ENCODE assay signal across 28 cellular contexts in the genomic region with DNA sequence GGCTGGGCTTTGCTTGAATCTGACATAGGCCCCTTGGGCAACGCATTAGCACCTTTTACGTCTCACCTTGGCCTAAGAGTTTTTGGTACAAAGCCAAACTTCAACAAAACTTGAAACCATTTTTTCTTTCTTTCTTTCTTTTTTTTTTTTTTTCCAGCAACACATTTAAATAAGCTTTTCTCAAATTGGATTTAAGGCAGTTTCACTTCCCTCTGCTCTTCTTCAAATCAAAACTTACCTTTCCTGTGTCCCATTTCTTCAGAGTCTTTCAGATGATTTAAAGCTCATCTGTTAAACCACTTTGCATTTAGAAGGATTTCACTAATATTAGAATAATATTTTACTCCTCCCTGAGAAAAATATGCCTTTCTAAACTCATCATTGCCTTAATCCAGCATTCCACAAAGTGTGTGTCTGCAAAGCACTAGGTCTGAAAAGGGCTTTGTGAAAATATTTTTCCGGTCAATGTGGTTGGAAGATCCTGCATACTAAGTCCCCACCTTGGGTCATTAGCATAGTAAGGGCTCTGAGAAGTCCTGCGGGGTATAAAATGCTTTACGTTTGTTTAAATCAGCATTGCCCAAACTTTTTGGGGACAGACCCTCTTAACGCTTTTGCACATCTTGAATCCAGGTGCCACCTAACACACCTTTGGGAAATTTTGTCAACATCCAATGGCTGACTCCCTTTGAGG.
A peak's percentile ranks its signal among the peaks of the same experiment; 100 is the strongest.
DNase-seq lines count a peak whose midpoint lies in the region; ATAC-seq, FAIRE-seq and TF ChIP-seq lines count a peak whose summit lies in the region.
"Had no signal": no experiment of that assay in that cellular context is flagged by ENCODE, and none has a peak within 500 bp of the region (broad histone marks: within the 10 kb centered on the region; RNA-seq: fewer than 3 reads in every experiment).

No MANE protein-coding gene starts in this region.

- DNase-seq in GM12891 (ENCODE audit: insufficient read length, low spot score): no peak
- no peak for DNase-seq in neuronal stem cell (ENCODE audit: low spot score)
- no peak for DNase-seq in testis
- no peak for DNase-seq in WTC11 (ENCODE audit: low spot score)
- DNase-seq in SKM-1 treated with dmso at 0.1 percent for 144 hours (lab: John Stamatoyannopoulos, UW; ENCODE audit: unreplicated experiment): no peak
- DNase-seq: activated CD4-positive, alpha-beta T cell treated with anti-CD3 and anti-CD28 coated beads, Interleukin-2, amount 50 U/mL, for 4 hours; activated gamma-delta T cell treated with Interleukin-2 at 50 U/mL for 16 hours; activated T-cell treated with anti-CD3 and anti-CD28 coated beads, Interleukin-2, amount 50 U/mL, for 48 hours; colonic mucosa; effector CD8-positive, alpha-beta T cell; H9; left colon; NCI-H1105 treated with DMSO at 0.1 percent for 48 hours; NCI-H1930; NCI-H2227 treated with DMSO at 0.1 percent for 48 hours; NCI-H526 treated with DMSO at 0.1 percent for 48 hours; pancreas; SJCRH30; T-cell had no signal

- H3K27ac ChIP-seq in OCI-LY3 (ENCODE audit: low read length): peak overlapping the region; percentile 34
- no peak overlapping the region for H3K27ac ChIP-seq in neuronal stem cell (replicated peaks; ENCODE audit: low read length)
- H3K27ac ChIP-seq in testis: no peak overlapping the region
- H3K27ac ChIP-seq: cardiac muscle cell, colonic mucosa, epithelial cell of prostate, pancreas, SJCRH30, suprapubic skin had no signal

- no peak overlapping the region for H2AFZ ChIP-seq in OCI-LY3 (ENCODE audit: low read depth, low read length)
- no peak overlapping the region for H2AFZ ChIP-seq in neuronal stem cell (ENCODE audit: low read length)

- peaks cover 10% of the 10 kb centered on the region for H3K9me3 ChIP-seq in OCI-LY3 (ENCODE audit: insufficient read depth, low read length)
- H3K9me3 ChIP-seq in neuronal stem cell (replicated peaks in 1 of 2; ENCODE audit: control insufficient read depth in 2 of 2, insufficient read depth in 1 of 2, low read depth in 1 of 2, low read length in 2 of 2): no peaks in the 10 kb centered on the region
- H3K9me3 ChIP-seq in testis: no peaks in the 10 kb centered on the region
- H3K9me3 ChIP-seq: colonic mucosa, pancreas, SJCRH30, suprapubic skin had no signal

- peaks cover 29% of the 10 kb centered on the region for H3K27me3 ChIP-seq in OCI-LY3 (ENCODE audit: low read depth, low read length)
- H3K27me3 ChIP-seq in neuronal stem cell (ENCODE audit: control insufficient read depth in 3 of 3, insufficient read depth in 3 of 3, low read depth in 1 of 3, low read length in 3 of 3): peaks cover 0 to 26% (median 0%) of the 10 kb centered on the region in 3 experiments
- H3K27me3 ChIP-seq in testis: no peaks in the 10 kb centered on the region
- H3K27me3 ChIP-seq: colonic mucosa, pancreas had no signal

- H3K18ac ChIP-seq in neuronal stem cell (ENCODE audit: low read length): no peak overlapping the region

- no peaks in the 10 kb centered on the region for H4K20me1 ChIP-seq in OCI-LY3 (ENCODE audit: insufficient read depth, low read length)

- intact Hi-C loops in testis (cut with DNase I; ENCODE audit: low total_unique reads): no loop called here

- no peak overlapping the region for H3K14ac ChIP-seq in neuronal stem cell (ENCODE audit: low read length)

- H3K9ac ChIP-seq in OCI-LY3 (ENCODE audit: low read length): no peak overlapping the region
- no peak overlapping the region for H3K9ac ChIP-seq in neuronal stem cell (ENCODE audit: low read depth, low read length, poor library complexity)

- H3K4me1 ChIP-seq in OCI-LY3 (ENCODE audit: low read length): peaks cover 26% of the 10 kb centered on the region
- peaks cover 2 to 6% of the 10 kb centered on the region in 2 donors for H3K4me1 ChIP-seq in neuronal stem cell (ENCODE audit: control insufficient read depth in 2 of 2, insufficient read depth in 1 of 2, low read depth in 1 of 2, low read length in 2 of 2)
- no peaks in the 10 kb centered on the region for H3K4me1 ChIP-seq in testis
- H3K4me1 ChIP-seq: colonic mucosa, pancreas, SJCRH30, suprapubic skin had no signal

- peaks cover 7% of the 10 kb centered on the region for H3K27me3 Mint-ChIP-seq in WTC11 (ENCODE audit: low read depth)

- POLR2A ChIA-PET in WTC11 (lab: Charles Lee): interaction anchor here (0.6 to 0.7 kb wide), 2 partner anchors 68 to 1695 kb away, joined by 3 to 4 read pairs; no protein-coding TSS in a partner anchor

- TF ChIP-seq CTCF in OCI-LY3 (IDR thresholded peaks at IDR 0.05; ENCODE audit: low read depth, low read length) (no peak), testis (IDR thresholded peaks at IDR 0.05) (no peak), WTC11 (IDR thresholded peaks at IDR 0.05) (no peak)

- peak overlapping the region; percentile 82 for H3K4me2 ChIP-seq in OCI-LY3 (ENCODE audit: low read length)
- H3K4me2 ChIP-seq in neuronal stem cell (ENCODE audit: insufficient read depth, low read length, poor library complexity, severe bottlenecking): no peak overlapping the region

- H3K4ac ChIP-seq in neuronal stem cell (ENCODE audit: low read length): no peak overlapping the region

- no peak overlapping the region for H3K23ac ChIP-seq in neuronal stem cell (ENCODE audit: low read depth, low read length, poor library complexity)

- H3K9me3 Mint-ChIP-seq in WTC11: peaks cover 4% of the 10 kb centered on the region
- H3K9me3 Mint-ChIP-seq: H9 had no signal

- peak; percentile 16 for ATAC-seq in HG03342 (IDR thresholded peaks at IDR 0.05; ENCODE audit: unreplicated experiment)
- no peak for ATAC-seq in WTC11
- ATAC-seq in GM21367 (IDR thresholded peaks at IDR 0.05; ENCODE audit: unreplicated experiment): no peak
- ATAC-seq: left colon; pancreas; stimulated activated effector memory CD8-positive, alpha-beta T cell treated with anti-CD3 and anti-CD28 coated beads, Interleukin-12 subunit alpha, Interleukin-12 subunit beta, amount 100 ng/mL, for 72 hours; T-cell had no signal

- H2BK12ac ChIP-seq in neuronal stem cell (ENCODE audit: low read length): no peak overlapping the region

- H3K36me3 ChIP-seq in OCI-LY3 (replicated peaks; ENCODE audit: low read depth, low read length): peaks cover 4% of the 10 kb centered on the region
- no peaks in the 10 kb centered on the region for H3K36me3 ChIP-seq in neuronal stem cell (replicated peaks in 1 of 2; ENCODE audit: control insufficient read depth in 2 of 2, insufficient read depth in 2 of 2, low read length in 2 of 2)
- H3K36me3 ChIP-seq in testis (ENCODE audit: low read depth, missing control alignments): no peaks in the 10 kb centered on the region
- H3K36me3 ChIP-seq: cardiac muscle cell, colonic mucosa, pancreas, SJCRH30, suprapubic skin had no signal

- peak overlapping the region; percentile 60 for H3K4me3 ChIP-seq in OCI-LY3 (ENCODE audit: low read length)
- H3K4me3 ChIP-seq in neuronal stem cell (ENCODE audit: low read length in 2 of 2): no peak overlapping the region
- H3K4me3 ChIP-seq in testis: no peak overlapping the region
- H3K4me3 ChIP-seq: cardiac muscle cell, colonic mucosa, pancreas, SJCRH30, suprapubic skin had no signal

- no peak overlapping the region for H2BK15ac ChIP-seq in neuronal stem cell (ENCODE audit: low read length)

- TF ChIP-seq POLR2A in GM12891 (IDR thresholded peaks at IDR 0.05; ENCODE audit: low read depth, low read length) (no peak), testis (IDR thresholded peaks at IDR 0.05) (no peak)

- H3K27ac Mint-ChIP-seq in WTC11: no peak overlapping the region
- H3K27ac Mint-ChIP-seq: stimulated activated effector memory CD8-positive, alpha-beta T cell treated with anti-CD3 and anti-CD28 coated beads, Interleukin-12 subunit alpha, Interleukin-12 subunit beta, amount 100 ng/mL, for 72 hours had no signal

- H4K8ac ChIP-seq in neuronal stem cell (ENCODE audit: low read depth, low read length): no peak overlapping the region

- no peaks in the 10 kb centered on the region for H3K36me3 Mint-ChIP-seq in WTC11
- H3K36me3 Mint-ChIP-seq: stimulated activated effector memory CD8-positive, alpha-beta T cell treated with anti-CD3 and anti-CD28 coated beads, Interleukin-12 subunit alpha, Interleukin-12 subunit beta, amount 100 ng/mL, for 72 hours; T-cell had no signal

- no peaks in the 10 kb centered on the region for H3K79me1 ChIP-seq in neuronal stem cell (ENCODE audit: low read depth, low read length)

- H3K4me3 Mint-ChIP-seq in WTC11: no peak overlapping the region
- H3K4me3 Mint-ChIP-seq: H9; stimulated activated effector memory CD8-positive, alpha-beta T cell treated with anti-CD3 and anti-CD28 coated beads, Interleukin-12 subunit alpha, Interleukin-12 subunit beta, amount 100 ng/mL, for 72 hours; T-cell had no signal

- no peak overlapping the region for H4K91ac ChIP-seq in neuronal stem cell (ENCODE audit: low read depth, low read length, poor library complexity)

- no peak for FAIRE-seq in GM12891 (lab: Jason Lieb, UNC)
- FAIRE-seq: astrocyte, G401.6, pancreas had no signal

- no peaks in the 10 kb centered on the region for H3K79me2 ChIP-seq in OCI-LY3 (ENCODE audit: low read length)

- no CpG with 5 or more reads among the region's 6 CpGs for WGBS in neuronal stem cell (ENCODE audit: extremely low coverage in 2 of 2, insufficient read length in 2 of 2, insufficient replicate concordance in 1 of 2), 2 donors
- 94 to 96% methylated on average over 6 of the region's 6 CpGs for WGBS in testis, 2 donors

- no peak overlapping the region for H2AK5ac ChIP-seq in neuronal stem cell (ENCODE audit: low read depth, low read length)

- H2BK120ac ChIP-seq in neuronal stem cell (ENCODE audit: low read depth, low read length): no peak overlapping the region

- H3K4me1 Mint-ChIP-seq in WTC11: peaks cover 16% of the 10 kb centered on the region
- H3K4me1 Mint-ChIP-seq: stimulated activated effector memory CD8-positive, alpha-beta T cell treated with anti-CD3 and anti-CD28 coated beads, Interleukin-12 subunit alpha, Interleukin-12 subunit beta, amount 100 ng/mL, for 72 hours had no signal

- CTCF ChIA-PET in WTC11 (lab: Charles Lee): no interaction called here

- H2BK5ac ChIP-seq in neuronal stem cell (ENCODE audit: low read length): peak overlapping the region; percentile 12

TF ChIP-seq in GM12891, 5 proteins besides CTCF, POLR2A, EP300 and RAD21:
- peak; percentile 86 for TF ChIP-seq SPI1 (IDR thresholded peaks at IDR 0.05; ENCODE audit: low read depth, low read length)
- no peak for TF ChIP-seq TAF1 (IDR thresholded peaks at IDR 0.05; ENCODE audit: low read depth, low read length)

TF ChIP-seq in WTC11, 78 proteins besides CTCF, POLR2A, EP300 and RAD21 (continues in another document):
- no peak for TF ChIP-seq TEAD1 (CRISPR knock-in tag; IDR thresholded peaks at IDR 0.05)
- TF ChIP-seq, protein P1, sequence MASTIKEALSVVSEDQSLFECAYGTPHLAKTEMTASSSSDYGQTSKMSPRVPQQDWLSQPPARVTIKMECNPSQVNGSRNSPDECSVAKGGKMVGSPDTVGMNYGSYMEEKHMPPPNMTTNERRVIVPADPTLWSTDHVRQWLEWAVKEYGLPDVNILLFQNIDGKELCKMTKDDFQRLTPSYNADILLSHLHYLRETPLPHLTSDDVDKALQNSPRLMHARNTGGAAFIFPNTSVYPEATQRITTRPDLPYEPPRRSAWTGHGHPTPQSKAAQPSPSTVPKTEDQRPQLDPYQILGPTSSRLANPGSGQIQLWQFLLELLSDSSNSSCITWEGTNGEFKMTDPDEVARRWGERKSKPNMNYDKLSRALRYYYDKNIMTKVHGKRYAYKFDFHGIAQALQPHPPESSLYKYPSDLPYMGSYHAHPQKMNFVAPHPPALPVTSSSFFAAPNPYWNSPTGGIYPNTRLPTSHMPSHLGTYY (CRISPR knock-in tag; IDR thresholded peaks at IDR 0.05): no peak
- no peak for TF ChIP-seq ZNF423 (CRISPR knock-in tag; IDR thresholded peaks at IDR 0.05)
